ENCODE assay signal across 15 cellular contexts in the genomic region with DNA sequence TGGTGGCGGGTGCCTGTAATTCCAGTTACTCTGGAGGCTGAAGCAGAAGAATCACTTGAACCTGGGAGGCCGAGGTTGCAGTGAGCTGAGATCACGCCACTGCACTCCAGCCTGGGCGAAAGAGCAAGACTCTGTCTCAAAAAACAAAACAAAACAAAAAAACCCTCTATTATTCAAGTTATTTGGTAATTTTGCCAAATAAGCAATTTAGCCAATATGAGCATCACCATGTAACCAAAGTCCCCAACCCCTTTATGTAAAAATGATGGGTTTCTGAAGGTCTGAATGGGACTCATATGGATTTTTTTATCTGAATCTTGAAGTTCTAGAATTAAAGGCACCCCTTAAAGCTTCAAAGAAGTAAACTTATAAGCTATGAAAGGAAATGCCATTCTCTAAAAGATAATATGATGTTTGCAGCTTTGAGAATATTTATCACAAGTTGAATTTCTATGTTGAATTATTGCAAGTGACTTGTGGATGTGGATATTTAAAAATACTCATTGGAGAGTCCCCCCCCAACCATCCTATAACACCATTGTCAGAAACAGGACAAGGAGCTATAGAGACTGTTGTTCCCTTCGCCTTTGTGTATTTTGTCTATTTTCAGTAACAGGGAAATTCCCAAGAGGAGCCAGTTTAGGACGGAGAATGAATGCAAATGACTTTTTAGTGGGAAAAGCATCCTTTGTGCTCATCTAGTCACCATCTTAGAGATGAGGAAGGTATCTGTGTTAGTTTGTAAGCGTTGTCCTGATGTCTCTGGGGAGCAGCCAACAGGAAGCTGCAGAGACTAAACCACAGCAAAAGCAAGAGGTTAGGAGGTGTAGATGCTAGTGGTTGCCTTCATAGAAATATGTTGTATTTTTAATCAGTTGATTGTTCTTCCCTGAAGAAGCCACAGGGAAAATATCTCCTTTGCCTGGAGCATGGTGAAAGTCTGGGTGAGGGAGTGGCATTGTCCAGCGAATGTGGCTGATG.
DNase-seq lines count a peak whose midpoint lies in the region; ATAC-seq and TF ChIP-seq lines count a peak whose summit lies in the region.
"Had no signal": no experiment of that assay in that cellular context is flagged by ENCODE, and none has a peak within 500 bp of the region (broad histone marks: within the 10 kb centered on the region; RNA-seq: fewer than 3 reads in every experiment).

No MANE protein-coding gene starts in this region.

- H4K20me1 ChIP-seq in mammary epithelial cell (ENCODE audit: insufficient read depth, low read length) = no peaks in the 10 kb centered on the region

- no peak overlapping the region for H3K27ac ChIP-seq in mammary epithelial cell (ENCODE audit: insufficient read depth, low read depth, low read length)
- H3K27ac ChIP-seq: gastrocnemius medialis, parathyroid adenoma, stomach had no signal

- CTCF ChIA-PET in activated CD4-positive, alpha-beta T cell treated with anti-CD3 and anti-CD28 coated beads, Interleukin-2, amount 10 ng/mL, durations not matched to agents 7 days and 5 days (lab: Charles Lee) = interaction anchor here (0.6 to 1.1 kb wide), 4 partner anchors 11 to 60 kb away, joined by 3 to 4 read pairs (median 4); no protein-coding TSS in a partner anchor
- CTCF ChIA-PET in activated CD8-positive, alpha-beta T cell treated with anti-CD3 and anti-CD28 coated beads, Interleukin-2, amount 10 ng/mL, durations not matched to agents 7 days and 5 days (lab: Charles Lee) = interaction anchor here (0.9 to 2.2 kb wide), 10 partner anchors 11 to 404 kb away, joined by 3 to 7 read pairs (median 4); a partner anchor contains a TSS
- CTCF ChIA-PET in mammary epithelial cell (lab: Charles Lee; ENCODE audit: low non-redundant PET) = no interaction called here

- dilution Hi-C loops in mammary epithelial cell (cut with HindIII; ENCODE audit: low sequenced_read_pairs) = no loop called here

- H3K9ac ChIP-seq in mammary epithelial cell (ENCODE audit: insufficient read depth, low read length) = no peak overlapping the region
- H3K9ac ChIP-seq: parathyroid adenoma had no signal

- no peaks in the 10 kb centered on the region for H3K4me1 ChIP-seq in mammary epithelial cell (ENCODE audit: insufficient read depth, low read length)
- H3K4me1 ChIP-seq: gastrocnemius medialis, parathyroid adenoma had no signal

- peaks cover 26% of the 10 kb centered on the region for H3K36me3 Mint-ChIP-seq in activated CD4-positive, alpha-beta T cell treated with anti-CD3 and anti-CD28 coated beads, Interleukin-2, amount 10 ng/mL, durations not matched to agents 7 days and 5 days (ENCODE audit: low read depth)
- peaks cover 21% of the 10 kb centered on the region for H3K36me3 Mint-ChIP-seq in activated CD8-positive, alpha-beta T cell treated with anti-CD3 and anti-CD28 coated beads, Interleukin-2, amount 10 ng/mL, durations not matched to agents 7 days and 5 days (ENCODE audit: low read depth)
- H3K36me3 Mint-ChIP-seq in natural killer cell = no peaks in the 10 kb centered on the region

- peak; percentile 55 for DNase-seq in activated CD4-positive, alpha-beta T cell treated with anti-CD3 and anti-CD28 coated beads, Interleukin-2, amount 10 ng/mL, durations not matched to agents 7 days and 5 days
- DNase-seq in activated CD4-positive, alpha-beta T cell treated with anti-CD3 and anti-CD28 coated beads, Interleukin-2, amount 50 U/mL, for 1 hour = no peak
- DNase-seq in activated CD8-positive, alpha-beta T cell treated with anti-CD3 and anti-CD28 coated beads, Interleukin-2, amount 10 ng/mL, durations not matched to agents 7 days and 5 days = peak; percentile 54
- DNase-seq in natural killer cell (no peak), mammary epithelial cell (no peak)
- DNase-seq: activated CD4-positive, CD25-positive, alpha-beta regulatory T cell; dermis blood vessel endothelial cell; gastrocnemius medialis; MM.1S; NCI-H510A treated with DMSO at 0.1 percent for 48 hours; stomach had no signal

- H3K27me3 Mint-ChIP-seq in activated CD4-positive, alpha-beta T cell treated with anti-CD3 and anti-CD28 coated beads, Interleukin-2, amount 10 ng/mL, durations not matched to agents 7 days and 5 days = no peaks in the 10 kb centered on the region
- no peaks in the 10 kb centered on the region for H3K27me3 Mint-ChIP-seq in activated CD8-positive, alpha-beta T cell treated with anti-CD3 and anti-CD28 coated beads, Interleukin-2, amount 10 ng/mL, durations not matched to agents 7 days and 5 days (ENCODE audit: low read depth)
- H3K27me3 Mint-ChIP-seq in natural killer cell (ENCODE audit: low read depth in 2 of 2) = no peaks in the 10 kb centered on the region

- in situ Hi-C loops in mammary epithelial cell (cut with MboI; ENCODE audit: low sequenced_read_pairs in 2 of 2) = no loop called here

- peaks cover 60% of the 10 kb centered on the region for H3K79me2 ChIP-seq in mammary epithelial cell (ENCODE audit: insufficient read depth, low read length)

- H3K9me3 ChIP-seq in mammary epithelial cell (replicated peaks; ENCODE audit: insufficient read depth, low read length) = no peaks in the 10 kb centered on the region
- H3K9me3 ChIP-seq: gastrocnemius medialis, stomach had no signal

- H3K4me2 ChIP-seq in mammary epithelial cell (ENCODE audit: insufficient read depth, low read depth, low read length) = no peak overlapping the region

- TF ChIP-seq CTCF in natural killer cell (IDR thresholded peaks at IDR 0.05) = no peak
- no peak for TF ChIP-seq CTCF in mammary epithelial cell (conservative IDR thresholded peaks at IDR 0.05 in 1 of 2, IDR thresholded peaks at IDR 0.05 in 1 of 2; ENCODE audit: extremely low read depth in 1 of 2, insufficient read depth in 1 of 2, low read depth in 1 of 2, low read length in 2 of 2)

- H3K27ac Mint-ChIP-seq in activated CD4-positive, alpha-beta T cell treated with anti-CD3 and anti-CD28 coated beads, Interleukin-2, amount 10 ng/mL, durations not matched to agents 7 days and 5 days = peak overlapping the region; percentile 79
- peak overlapping the region; percentile 17 for H3K27ac Mint-ChIP-seq in activated CD8-positive, alpha-beta T cell treated with anti-CD3 and anti-CD28 coated beads, Interleukin-2, amount 10 ng/mL, durations not matched to agents 7 days and 5 days
- H3K27ac Mint-ChIP-seq in natural killer cell = peak overlapping the region; percentile 54 to 83

- H3K9me3 Mint-ChIP-seq in activated CD4-positive, alpha-beta T cell treated with anti-CD3 and anti-CD28 coated beads, Interleukin-2, amount 10 ng/mL, durations not matched to agents 7 days and 5 days = no peaks in the 10 kb centered on the region
- H3K9me3 Mint-ChIP-seq in activated CD8-positive, alpha-beta T cell treated with anti-CD3 and anti-CD28 coated beads, Interleukin-2, amount 10 ng/mL, durations not matched to agents 7 days and 5 days (ENCODE audit: insufficient read depth) = no peaks in the 10 kb centered on the region
- H3K9me3 Mint-ChIP-seq in natural killer cell = no peaks in the 10 kb centered on the region

- no TSS peak for BruUV-seq in mammary epithelial cell (replicated peaks; lab: Mats Ljungman, UMichigan)

- ATAC-seq in HG02610 (IDR thresholded peaks at IDR 0.05; ENCODE audit: unreplicated experiment) (peak; percentile 54), natural killer cell (peak; percentile 80 to 95 (median 93)), GM18858 (IDR thresholded peaks at IDR 0.05; ENCODE audit: unreplicated experiment) (no peak), GM18873 (IDR thresholded peaks at IDR 0.05; ENCODE audit: low FRiP score, unreplicated experiment) (no peak)
- ATAC-seq in activated CD8-positive, alpha-beta T cell treated with anti-CD3 and anti-CD28 coated beads, Interleukin-2, amount 10 ng/mL, durations not matched to agents 7 days and 5 days = peak; percentile 95
- ATAC-seq: gastrocnemius medialis had no signal

- peaks cover 2% of the 10 kb centered on the region for H3K36me3 ChIP-seq in mammary epithelial cell (ENCODE audit: insufficient read depth, low read length)
- H3K36me3 ChIP-seq: gastrocnemius medialis had no signal

- no peak overlapping the region for H2AFZ ChIP-seq in mammary epithelial cell (ENCODE audit: low read depth, low read length)
- H2AFZ ChIP-seq: parathyroid adenoma had no signal

- peak overlapping the region; percentile 35 for H3K4me3 Mint-ChIP-seq in activated CD4-positive, alpha-beta T cell treated with anti-CD3 and anti-CD28 coated beads, Interleukin-2, amount 10 ng/mL, durations not matched to agents 7 days and 5 days
- H3K4me3 Mint-ChIP-seq in activated CD8-positive, alpha-beta T cell treated with anti-CD3 and anti-CD28 coated beads, Interleukin-2, amount 10 ng/mL, durations not matched to agents 7 days and 5 days = peak overlapping the region; percentile 17
- H3K4me3 Mint-ChIP-seq in natural killer cell = peak overlapping the region; percentile 82

- peaks cover 35% of the 10 kb centered on the region for H3K4me1 Mint-ChIP-seq in activated CD4-positive, alpha-beta T cell treated with anti-CD3 and anti-CD28 coated beads, Interleukin-2, amount 10 ng/mL, durations not matched to agents 7 days and 5 days
- H3K4me1 Mint-ChIP-seq in activated CD8-positive, alpha-beta T cell treated with anti-CD3 and anti-CD28 coated beads, Interleukin-2, amount 10 ng/mL, durations not matched to agents 7 days and 5 days (ENCODE audit: low read depth) = peaks cover 37% of the 10 kb centered on the region
- peaks cover 44 to 57% of the 10 kb centered on the region in 2 donors for H3K4me1 Mint-ChIP-seq in natural killer cell

- 95% methylated on average over 8 of the region's 8 CpGs for WGBS in mammary epithelial cell (ENCODE audit: low coverage, missing lambda C conversion rate)

- POLR2A ChIA-PET in activated CD4-positive, alpha-beta T cell treated with anti-CD3 and anti-CD28 coated beads, Interleukin-2, amount 10 ng/mL, durations not matched to agents 7 days and 5 days (lab: Charles Lee) = no interaction called here
- POLR2A ChIA-PET in activated CD8-positive, alpha-beta T cell treated with anti-CD3 and anti-CD28 coated beads, Interleukin-2, amount 10 ng/mL, durations not matched to agents 7 days and 5 days (lab: Charles Lee) = interaction anchor here (1.2 kb wide), 1 partner anchor 20 kb away, joined by 6 read pairs; no protein-coding TSS in a partner anchor

- H3K4me3 ChIP-seq in mammary epithelial cell (replicated peaks in 1 of 3; ENCODE audit: insufficient read depth in 1 of 3, low read depth in 2 of 3, low read length in 3 of 3) = no peak overlapping the region
- H3K4me3 ChIP-seq: gastrocnemius medialis, stomach had no signal

- H3K27me3 ChIP-seq in mammary epithelial cell (ENCODE audit: insufficient read depth, low read length) = no peaks in the 10 kb centered on the region
- H3K27me3 ChIP-seq: gastrocnemius medialis, stomach had no signal

- intact Hi-C loops in natural killer cell (cut with micrococcal nuclease) = loop anchor here (1.0 kb wide), 1 partner anchor 19 kb away; no protein-coding TSS in a partner anchor
- intact Hi-C loops in mammary epithelial cell (cut with micrococcal nuclease) = no loop called here

Comparison
In these comparisons a context has a peak if more than half of its experiments do, and no peak if none do; other contexts are left out.
1. DNase-seq: peak in activated CD4-positive, alpha-beta T cell treated with anti-CD3 and anti-CD28 coated beads, Interleukin-2, amount 10 ng/mL, durations not matched to agents 7 days and 5 days (single experiment) and activated CD8-positive, alpha-beta T cell treated with anti-CD3 and anti-CD28 coated beads, Interleukin-2, amount 10 ng/mL, durations not matched to agents 7 days and 5 days (single experiment); none in activated CD4-positive, alpha-beta T cell treated with anti-CD3 and anti-CD28 coated beads, Interleukin-2, amount 50 U/mL, for 1 hour (single experiment), natural killer cell (single experiment) and mammary epithelial cell (single experiment).
2. H3K27ac Mint-ChIP-seq: peak in every context shown above with its lines; median percentile 79 in activated CD4-positive, alpha-beta T cell treated with anti-CD3 and anti-CD28 coated beads, Interleukin-2, amount 10 ng/mL, durations not matched to agents 7 days and 5 days; 68 in natural killer cell; 17 in activated CD8-positive, alpha-beta T cell treated with anti-CD3 and anti-CD28 coated beads, Interleukin-2, amount 10 ng/mL, durations not matched to agents 7 days and 5 days.
3. H3K4me3 Mint-ChIP-seq: peak in every context shown above with its lines; median percentile 82 in natural killer cell; 35 in activated CD4-positive, alpha-beta T cell treated with anti-CD3 and anti-CD28 coated beads, Interleukin-2, amount 10 ng/mL, durations not matched to agents 7 days and 5 days; 17 in activated CD8-positive, alpha-beta T cell treated with anti-CD3 and anti-CD28 coated beads, Interleukin-2, amount 10 ng/mL, durations not matched to agents 7 days and 5 days.
4. ATAC-seq: peak in HG02610 (single experiment), activated CD8-positive, alpha-beta T cell treated with anti-CD3 and anti-CD28 coated beads, Interleukin-2, amount 10 ng/mL, durations not matched to agents 7 days and 5 days (single experiment) and natural killer cell (3 of 3); none in GM18858 (single experiment) and GM18873 (single experiment).